11 cellular contexts compared by ENCODE assay signal in genomic region chr9:89440548-89440947, GRCh38. TPM values are rescaled to one million over a fixed set of nuclear protein-coding genes. Genes with fewer than 3 reads are reported as not detected.
DNase-seq lines count a peak whose midpoint lies in the region; ATAC-seq and TF ChIP-seq lines count a peak whose summit lies in the region.
"Had no signal": no experiment of that assay in that cellular context is flagged by ENCODE, and none has a peak within 500 bp of the region (broad histone marks: within the 10 kb centered on the region; RNA-seq: fewer than 3 reads in every experiment).

No MANE protein-coding gene starts in this region.

- intact Hi-C loops in left ventricle myocardium inferior (cut with micrococcal nuclease), result no loop called here

- no peaks in the 10 kb centered on the region for H3K27me3 ChIP-seq in left ventricle myocardium inferior (ENCODE audit: low read depth)
- H3K27me3 ChIP-seq: body of pancreas had no signal

- no peaks in the 10 kb centered on the region for H3K9me3 ChIP-seq in left ventricle myocardium inferior (replicated peaks)
- H3K9me3 ChIP-seq: A549, body of pancreas had no signal

- H3K36me3 ChIP-seq in left ventricle myocardium inferior, result no peaks in the 10 kb centered on the region

- no peak for ATAC-seq in WTC11
- ATAC-seq: A549, body of pancreas had no signal

- H3K27ac ChIP-seq in left ventricle myocardium inferior (replicated peaks), result no peak overlapping the region
- H3K27ac ChIP-seq in temporal lobe (ENCODE audit: low read depth, low read length), result peak overlapping the region; percentile 83
- H3K27ac ChIP-seq: A549, body of pancreas had no signal

- H3K27me3 Mint-ChIP-seq in activated CD4-positive, alpha-beta T cell treated with anti-CD3 and anti-CD28 coated beads, Interleukin-2, amount 10 ng/mL, durations not matched to agents 7 days and 5 days, result no peaks in the 10 kb centered on the region
- H3K27me3 Mint-ChIP-seq in WTC11 (ENCODE audit: low read depth), result no peaks in the 10 kb centered on the region

- H3K4me1 Mint-ChIP-seq in activated CD4-positive, alpha-beta T cell treated with anti-CD3 and anti-CD28 coated beads, Interleukin-2, amount 10 ng/mL, durations not matched to agents 7 days and 5 days, result peaks cover 93% of the 10 kb centered on the region
- H3K4me1 Mint-ChIP-seq in WTC11, result peaks cover 72% of the 10 kb centered on the region

- no peak for DNase-seq in activated CD4-positive, alpha-beta T cell treated with anti-CD3 and anti-CD28 coated beads, Interleukin-2, amount 10 ng/mL, durations not matched to agents 7 days and 5 days
- DNase-seq in activated CD4-positive, alpha-beta T cell treated with anti-CD3 and anti-CD28 coated beads, Interleukin-2, amount 50 U/mL, for 48 hours, result no peak
- DNase-seq in WTC11 (ENCODE audit: low spot score) (no peak), left ventricle myocardium inferior (peak; percentile 29), GOT3 (lab: John Stamatoyannopoulos, UW) (no peak), iPS-NIHi7 (ENCODE audit: extremely low spot score) (no peak)
- DNase-seq in NK-92 treated with Interleukin-12 subunit alpha and Interleukin-12 subunit beta, amount 100 ng/mL, for 24 hours (lab: John Stamatoyannopoulos, UW), result no peak
- DNase-seq: NCI-H69 had no signal

- no peak for TF ChIP-seq CTCF in WTC11 (IDR thresholded peaks at IDR 0.05)
- no peak for TF ChIP-seq CTCF in left ventricle myocardium inferior (IDR thresholded peaks at IDR 0.05; ENCODE audit: borderline replicate concordance)

- H3K4me1 ChIP-seq in left ventricle myocardium inferior, result peaks cover 30% of the 10 kb centered on the region

- peak overlapping the region; percentile 86 for H3K27ac Mint-ChIP-seq in activated CD4-positive, alpha-beta T cell treated with anti-CD3 and anti-CD28 coated beads, Interleukin-2, amount 10 ng/mL, durations not matched to agents 7 days and 5 days
- H3K27ac Mint-ChIP-seq in WTC11, result peak overlapping the region; percentile 88

- peaks cover 60% of the 10 kb centered on the region for H3K36me3 Mint-ChIP-seq in activated CD4-positive, alpha-beta T cell treated with anti-CD3 and anti-CD28 coated beads, Interleukin-2, amount 10 ng/mL, durations not matched to agents 7 days and 5 days (ENCODE audit: low read depth)
- no peaks in the 10 kb centered on the region; the same call in 1 of the 2 replicates for H3K36me3 Mint-ChIP-seq in WTC11

- CTCF ChIA-PET in activated CD4-positive, alpha-beta T cell treated with anti-CD3 and anti-CD28 coated beads, Interleukin-2, amount 10 ng/mL, durations not matched to agents 7 days and 5 days (lab: Charles Lee), result interaction anchor here (1.0 to 3.5 kb wide), 7 partner anchors 10 to 122 kb away, joined by 3 to 23 read pairs (median 4); partner anchors contain the start of gene SECISBP2
- CTCF ChIA-PET in WTC11 (lab: Charles Lee), result interaction anchor here (1.1 to 4.5 kb wide), 2 partner anchors 11 to 109 kb away, joined by 3 to 24 read pairs; no protein-coding TSS in a partner anchor

- H3K4me3 Mint-ChIP-seq in activated CD4-positive, alpha-beta T cell treated with anti-CD3 and anti-CD28 coated beads, Interleukin-2, amount 10 ng/mL, durations not matched to agents 7 days and 5 days, result peak overlapping the region; percentile 8
- H3K4me3 Mint-ChIP-seq in WTC11, result no peak overlapping the region

- no peaks in the 10 kb centered on the region for H3K9me3 Mint-ChIP-seq in activated CD4-positive, alpha-beta T cell treated with anti-CD3 and anti-CD28 coated beads, Interleukin-2, amount 10 ng/mL, durations not matched to agents 7 days and 5 days
- no peaks in the 10 kb centered on the region for H3K9me3 Mint-ChIP-seq in WTC11

- POLR2A ChIA-PET in activated CD4-positive, alpha-beta T cell treated with anti-CD3 and anti-CD28 coated beads, Interleukin-2, amount 10 ng/mL, durations not matched to agents 7 days and 5 days (lab: Charles Lee), result no interaction called here
- POLR2A ChIA-PET in WTC11 (lab: Charles Lee), result no interaction called here

- H3K4me3 ChIP-seq in left ventricle myocardium inferior, result no peak overlapping the region
- H3K4me3 ChIP-seq: A549, body of pancreas had no signal

TF ChIP-seq in WTC11, 78 proteins besides CTCF, POLR2A, EP300 and RAD21:
- TF ChIP-seq TEAD4 (CRISPR knock-in tag; IDR thresholded peaks at IDR 0.05) (no peak), ATF3 (CRISPR knock-in tag; conservative IDR thresholded peaks at IDR 0.05) (no peak), MYBL2 (CRISPR knock-in tag; IDR thresholded peaks at IDR 0.05) (no peak), E2F4 (CRISPR knock-in tag; IDR thresholded peaks at IDR 0.05; ENCODE audit: borderline replicate concordance, low read depth) (no peak), TEAD1 (CRISPR knock-in tag; IDR thresholded peaks at IDR 0.05) (no peak), ZNF219 (CRISPR knock-in tag; IDR thresholded peaks at IDR 0.05; ENCODE audit: borderline replicate concordance) (no peak), ELF4 (CRISPR knock-in tag; IDR thresholded peaks at IDR 0.05; ENCODE audit: low read depth) (no peak), ZBTB43 (CRISPR knock-in tag; IDR thresholded peaks at IDR 0.05) (no peak), USF1 (CRISPR knock-in tag; IDR thresholded peaks at IDR 0.05) (no peak), ZNF281 (CRISPR knock-in tag; IDR thresholded peaks at IDR 0.05) (no peak), ESRRA (CRISPR knock-in tag; IDR thresholded peaks at IDR 0.05; ENCODE audit: borderline replicate concordance) (no peak), PREB (CRISPR knock-in tag; IDR thresholded peaks at IDR 0.05; ENCODE audit: borderline replicate concordance) (no peak)

RNA-seq across cellular contexts. Expression of gene SEMA4D, which starts 57.4 kb away (rescaled TPM):
- total RNA-seq in activated CD4-positive, alpha-beta T cell treated with anti-CD3 and anti-CD28 coated beads, Interleukin-2, amount 10 ng/mL, durations not matched to agents 7 days and 5 days, result 100 to 1,000 TPM; 334 to 336 TPM
- 60.5 to 67.8 TPM (median 65.2 TPM) in 3 replicates for total RNA-seq in WTC11 (2021)
- 17.1 TPM for total RNA-seq in left ventricle myocardium inferior
- total RNA-seq in temporal lobe, result 10.6 TPM
